14 cellular contexts compared by ENCODE assay signal in genomic region chr9:121283072-121283398, GRCh38. TPM values are rescaled to one million over a fixed set of nuclear protein-coding genes. Genes with fewer than 3 reads are reported as not detected.
DNase-seq lines count a peak whose midpoint lies in the region; ATAC-seq, FAIRE-seq and TF ChIP-seq lines count a peak whose summit lies in the region.
"Had no signal": no experiment of that assay in that cellular context is flagged by ENCODE, and none has a peak within 500 bp of the region (broad histone marks: within the 10 kb centered on the region; RNA-seq: fewer than 3 reads in every experiment).

No MANE protein-coding gene starts in this region.

- no peak for FAIRE-seq in astrocyte (lab: Jason Lieb, UNC)
- FAIRE-seq: urothelium cell line had no signal

- H3F3A ChIP-seq in GM23248 (ENCODE audit: insufficient read depth) = peaks cover 70% of the 10 kb centered on the region

- no peak overlapping the region for H3K14ac ChIP-seq in mesenchymal stem cell (ENCODE audit: low read length in 2 of 2)

- H3K36me3 ChIP-seq in GM23248 (ENCODE audit: low read depth) (no peaks in the 10 kb centered on the region), astrocyte (ENCODE audit: insufficient read depth, low read length) (peaks cover under 1% of the 10 kb centered on the region), mesenchymal stem cell (ENCODE audit: control insufficient read depth in 1 of 2, insufficient read depth in 2 of 2, low read depth in 1 of 2, low read length in 2 of 2) (peaks cover 29 to 44% of the 10 kb centered on the region in 2 experiments), stomach smooth muscle (ENCODE audit: control insufficient read depth in 2 of 2, insufficient read depth in 2 of 2, low read length in 2 of 2) (peaks cover 4 to 5% of the 10 kb centered on the region in 2 donors)
- H3K36me3 ChIP-seq: cardiac muscle cell, WERI-Rb-1 had no signal

- H2AK5ac ChIP-seq in mesenchymal stem cell (ENCODE audit: low read length, severe bottlenecking) = peak overlapping the region; percentile 34

- H3K4me1 ChIP-seq in GM23248 (ENCODE audit: insufficient read depth) (peaks cover 76% of the 10 kb centered on the region), astrocyte (ENCODE audit: insufficient read depth, low read length) (peaks cover 70% of the 10 kb centered on the region), mesenchymal stem cell (ENCODE audit: control insufficient read depth, insufficient read depth, low read depth, low read length) (peaks cover 50% of the 10 kb centered on the region), stomach smooth muscle (ENCODE audit: control insufficient read depth, insufficient read depth, low read length) (peaks cover 100% of the 10 kb centered on the region)

- no peak for TF ChIP-seq CTCF in astrocyte (IDR thresholded peaks at IDR 0.05; ENCODE audit: insufficient read depth, low read depth, low read length)

- H3K9me3 ChIP-seq in GM23248 (ENCODE audit: low read depth) (no peaks in the 10 kb centered on the region), astrocyte (ENCODE audit: insufficient read depth, low read depth, low read length) (no peaks in the 10 kb centered on the region), mesenchymal stem cell (ENCODE audit: control insufficient read depth, low read length) (no peaks in the 10 kb centered on the region), stomach smooth muscle (ENCODE audit: control insufficient read depth in 2 of 2, low read length in 2 of 2) (no peaks in the 10 kb centered on the region)

- H2BK5ac ChIP-seq in mesenchymal stem cell (ENCODE audit: low read depth, low read length, poor library complexity, severe bottlenecking) = no peak overlapping the region

- no peak overlapping the region for H4K8ac ChIP-seq in mesenchymal stem cell (ENCODE audit: low read length)

- H3K4me2 ChIP-seq in GM23248 (ENCODE audit: unreplicated experiment) (no peak overlapping the region), astrocyte (ENCODE audit: low read length) (peak overlapping the region; percentile 61), mesenchymal stem cell (ENCODE audit: low read length, poor library complexity, severe bottlenecking) (no peak overlapping the region)

- no peak overlapping the region for H4K91ac ChIP-seq in mesenchymal stem cell (ENCODE audit: low read length)

- peaks cover 24% of the 10 kb centered on the region for H3K79me1 ChIP-seq in mesenchymal stem cell (replicated peaks; ENCODE audit: low read length, poor library complexity, severe bottlenecking)

- H3K9ac ChIP-seq in GM23248 = peak overlapping the region; percentile 44
- H3K9ac ChIP-seq in astrocyte (ENCODE audit: low read length) = peak overlapping the region; percentile 50
- H3K9ac ChIP-seq in mesenchymal stem cell (ENCODE audit: low read length) = peak overlapping the region; percentile 66
- H3K9ac ChIP-seq in stomach smooth muscle (ENCODE audit: low read length in 2 of 2) = peak overlapping the region in 1 of 2 donors; percentile 58

- H2BK120ac ChIP-seq in mesenchymal stem cell (ENCODE audit: low read depth, low read length) = no peak overlapping the region

- H3K79me2 ChIP-seq in GM23248 (ENCODE audit: insufficient read depth) = peaks cover 47% of the 10 kb centered on the region
- H3K79me2 ChIP-seq in astrocyte (ENCODE audit: insufficient read depth, low read length) = peaks cover 36% of the 10 kb centered on the region

- no peak overlapping the region for H3K4me3 Mint-ChIP-seq in astrocyte (ENCODE audit: unreplicated experiment)
- H3K4me3 Mint-ChIP-seq: activated T-cell treated with anti-CD3 and anti-CD28 coated beads, Interleukin-2, amount 50 U/mL, for 72 hours; CD8-positive, alpha-beta memory T cell had no signal

- H3K18ac ChIP-seq in mesenchymal stem cell (ENCODE audit: low read depth in 1 of 2, low read length in 2 of 2) = peak overlapping the region in 1 of 2 experiments; percentile 5

- no peak overlapping the region for H2AFZ ChIP-seq in GM23248
- no peak overlapping the region for H2AFZ ChIP-seq in astrocyte (ENCODE audit: low read depth, low read length)
- H2AFZ ChIP-seq in mesenchymal stem cell (ENCODE audit: low read depth, low read length) = no peak overlapping the region

- in situ Hi-C loops in GM23248 (cut with MboI) = no loop called here

- peaks cover 64% of the 10 kb centered on the region for H3K4me1 Mint-ChIP-seq in astrocyte (ENCODE audit: low read depth, unreplicated experiment)

- H3K27me3 Mint-ChIP-seq in astrocyte (ENCODE audit: low read depth, unreplicated experiment) = no peaks in the 10 kb centered on the region

- WGBS in GM23248 (ENCODE audit: low coverage in 1 of 2, low lambda C conversion rate in 2 of 2, missing lambda C conversion rate in 2 of 2), 2 experiments = 10 to 29% methylated on average over 1 to 2 of the region's 2 CpGs
- no CpG with 5 or more reads among the region's 2 CpGs for WGBS in mesenchymal stem cell

- H2BK15ac ChIP-seq in mesenchymal stem cell (ENCODE audit: low read depth, poor library complexity, severe bottlenecking) = no peak overlapping the region

- H3K27me3 ChIP-seq in GM23248 (replicated peaks; ENCODE audit: insufficient read depth) (no peaks in the 10 kb centered on the region), astrocyte (ENCODE audit: insufficient read depth, low read length) (no peaks in the 10 kb centered on the region), mesenchymal stem cell (ENCODE audit: control insufficient read depth in 1 of 2, insufficient read depth in 1 of 2, low read length in 2 of 2) (no peaks in the 10 kb centered on the region), stomach smooth muscle (ENCODE audit: control insufficient read depth in 1 of 2, insufficient read depth in 2 of 2, low read length in 2 of 2) (no peaks in the 10 kb centered on the region)
- H3K27me3 ChIP-seq: cardiac muscle cell had no signal

- H3K36me3 Mint-ChIP-seq in astrocyte (ENCODE audit: low read depth, unreplicated experiment) = peaks cover 29% of the 10 kb centered on the region

- no peak overlapping the region for H3K23ac ChIP-seq in mesenchymal stem cell (ENCODE audit: low read length in 2 of 2)

- no peak for DNase-seq in GM23248
- no peak for DNase-seq in astrocyte (ENCODE audit: low read depth)
- no peak for DNase-seq in mesenchymal stem cell
- no peak for DNase-seq in NCI-H748 (lab: John Stamatoyannopoulos, UW; ENCODE audit: unreplicated experiment)
- DNase-seq in AG08396 (ENCODE audit: low spot score) = no peak
- DNase-seq: activated T-cell treated with anti-CD3 and anti-CD28 coated beads, Interleukin-2, amount 50 U/mL, for 72 hours; CD8-positive, alpha-beta memory T cell; NCI-H1436 treated with DMSO at 0.1 percent for 48 hours; WERI-Rb-1 had no signal

- no peak for ATAC-seq in HG02885 (IDR thresholded peaks at IDR 0.05; ENCODE audit: poor library complexity, unreplicated experiment)
- no peak for ATAC-seq in GM21576 (IDR thresholded peaks at IDR 0.05; ENCODE audit: unreplicated experiment)
- ATAC-seq: activated T-cell treated with anti-CD3 and anti-CD28 coated beads, Interleukin-2, amount 50 U/mL, for 72 hours had no signal

- H4K20me1 ChIP-seq in GM23248 (ENCODE audit: insufficient read depth) = no peaks in the 10 kb centered on the region
- H4K20me1 ChIP-seq in astrocyte (ENCODE audit: insufficient read depth, low read length) = peaks cover 6% of the 10 kb centered on the region

- no peak overlapping the region for H3K4ac ChIP-seq in mesenchymal stem cell (ENCODE audit: low read depth in 1 of 2, low read length in 2 of 2)

- H3K4me3 ChIP-seq in GM23248 (no peak overlapping the region), astrocyte (ENCODE audit: insufficient read depth, low read depth, low read length) (no peak overlapping the region), mesenchymal stem cell (ENCODE audit: insufficient read depth in 1 of 2, low read depth in 1 of 2, low read length in 2 of 2) (no peak overlapping the region), stomach smooth muscle (ENCODE audit: low read length in 2 of 2) (peak overlapping the region in 1 of 2 donors; percentile 58)
- H3K4me3 ChIP-seq: cardiac muscle cell had no signal

- no peaks in the 10 kb centered on the region for H3K9me2 ChIP-seq in GM23248 (ENCODE audit: insufficient read depth)

- H3K27ac ChIP-seq in GM23248 = peak overlapping the region; percentile 80
- peak overlapping the region; percentile 76 for H3K27ac ChIP-seq in astrocyte (ENCODE audit: low read depth, low read length)
- no peak overlapping the region for H3K27ac ChIP-seq in mesenchymal stem cell (ENCODE audit: low read length, poor library complexity, severe bottlenecking)
- peak overlapping the region; percentile 100 for H3K27ac ChIP-seq in stomach smooth muscle (ENCODE audit: low read length)

- H3K27ac Mint-ChIP-seq in astrocyte (ENCODE audit: unreplicated experiment) = no peak overlapping the region
- H3K27ac Mint-ChIP-seq: activated T-cell treated with anti-CD3 and anti-CD28 coated beads, Interleukin-2, amount 50 U/mL, for 72 hours had no signal

- H3K9me3 Mint-ChIP-seq in astrocyte (ENCODE audit: unreplicated experiment) = peaks cover 2% of the 10 kb centered on the region
- H3K9me3 Mint-ChIP-seq: activated T-cell treated with anti-CD3 and anti-CD28 coated beads, Interleukin-2, amount 50 U/mL, for 72 hours; CD8-positive, alpha-beta memory T cell had no signal

- no peak overlapping the region for H2BK12ac ChIP-seq in mesenchymal stem cell (ENCODE audit: low read length in 2 of 2)

RNA-seq across cellular contexts. Expression of gene GSN, which starts 15.1 kb away (rescaled TPM):
- 387 and 393 TPM in 2 replicates for total RNA-seq in GM23248 (2014; rRNA removed; shearing (Covaris generic))
- 258 and 265 TPM in 2 replicates for polyA plus RNA-seq in GM23248 (2016; fragmentation: Nextera tagmentation; extraction: Ambion mirVana)
- total RNA-seq in astrocyte = 260 and 357 TPM in 2 replicates
- 196 TPM for polyA plus RNA-seq in mesenchymal stem cell (2013, experiment 1 of 2)
- 192 TPM for polyA plus RNA-seq in mesenchymal stem cell (2013, experiment 2 of 2)
